Comparison of ENCODE assay signal across 22 cellular contexts in genomic region chr4:84799318-84799717, GRCh38.
A peak's percentile ranks its signal among the peaks of the same experiment; 100 is the strongest.
DNase-seq lines count a peak whose midpoint lies in the region; ATAC-seq and TF ChIP-seq lines count a peak whose summit lies in the region.
"Had no signal": no experiment of that assay in that cellular context is flagged by ENCODE, and none has a peak within 500 bp of the region (broad histone marks: within the 10 kb centered on the region; RNA-seq: fewer than 3 reads in every experiment).

No MANE protein-coding gene starts in this region.

- H4K20me1 ChIP-seq in IMR-90 (ENCODE audit: insufficient read depth, low read length), result no peaks in the 10 kb centered on the region

- in situ Hi-C loops in IMR-90 (cut with MboI; ENCODE audit: low sequenced_read_pairs), result no loop called here

- peaks cover 10% of the 10 kb centered on the region for H3K36me3 ChIP-seq in ACC112 (ENCODE audit: insufficient read depth, low read length)
- peaks cover 13% of the 10 kb centered on the region for H3K36me3 ChIP-seq in IMR-90 (ENCODE audit: control insufficient read depth, insufficient read depth, low read length)
- H3K36me3 ChIP-seq in CD8-positive, alpha-beta T cell (ENCODE audit: insufficient read depth, low read length), result no peaks in the 10 kb centered on the region
- H3K36me3 ChIP-seq: MG63 had no signal

- no peak for TF ChIP-seq CTCF in IMR-90 (conservative IDR thresholded peaks at IDR 0.05; ENCODE audit: low read depth, low read length)
- no peak for TF ChIP-seq CTCF in CD8-positive, alpha-beta T cell (IDR thresholded peaks at IDR 0.05)

- no peak for TF ChIP-seq POLR2A in IMR-90 (IDR thresholded peaks at IDR 0.05; ENCODE audit: low read depth, low read length)

- intact Hi-C loops in IMR-90 (cut with micrococcal nuclease), result no loop called here
- intact Hi-C loops in CD8-positive, alpha-beta T cell (cut with DNase I, micrococcal nuclease), result no loop called here

- DNase-seq in IMR-90, result peak; percentile 6
- DNase-seq in dermis microvascular lymphatic vessel endothelial cell (ENCODE audit: low read depth in 2 of 2), result peak; percentile 80 to 90
- peak; percentile 90 to 91 for DNase-seq in lung microvascular endothelial cell (ENCODE audit: low read depth in 2 of 2)
- no peak for DNase-seq in NCI-H526 (lab: John Stamatoyannopoulos, UW)
- DNase-seq in CD8-positive, alpha-beta T cell, result no peak
- no peak for DNase-seq in AG08395 (ENCODE audit: low spot score)
- DNase-seq: Calu3; CD8-positive, alpha-beta memory T cell; DMS79 treated with DMSO at 0.1 percent for 48 hours; KG1; MG63; NCI-H1105 treated with DMSO at 0.1 percent for 48 hours; NCI-H146; NCI-H2029; NCI-H2227 treated with DMSO at 0.1 percent for 48 hours; NCI-H69; SHP77 treated with DMSO at 0.1 percent for 48 hours had no signal

- no peaks in the 10 kb centered on the region for H3K4me1 Mint-ChIP-seq in CD8-positive, alpha-beta T cell (ENCODE audit: low read depth)
- H3K4me1 Mint-ChIP-seq: B cell; CD8-positive, alpha-beta memory T cell had no signal

- H3K79me2 ChIP-seq in ACC112 (ENCODE audit: control insufficient read depth, insufficient read depth, low read length, unreplicated experiment), result no peaks in the 10 kb centered on the region

- no peak overlapping the region for H3K14ac ChIP-seq in IMR-90 (replicated peaks; ENCODE audit: low read depth, low read length)

- no peak overlapping the region for H2BK120ac ChIP-seq in IMR-90 (ENCODE audit: low read depth, low read length)

- no peak overlapping the region for H3K27ac Mint-ChIP-seq in CD8-positive, alpha-beta T cell
- H3K27ac Mint-ChIP-seq: B cell; CD8-positive, alpha-beta memory T cell had no signal

- no peaks in the 10 kb centered on the region for H3K36me3 Mint-ChIP-seq in CD8-positive, alpha-beta T cell
- H3K36me3 Mint-ChIP-seq: CD8-positive, alpha-beta memory T cell had no signal

- H3K4me1 ChIP-seq in ACC112 (ENCODE audit: control insufficient read depth, insufficient read depth, low read length, unreplicated experiment), result peaks cover 26% of the 10 kb centered on the region
- no peaks in the 10 kb centered on the region; the same call in 1 of the 2 replicates for H3K4me1 ChIP-seq in IMR-90 (ENCODE audit: control insufficient read depth, insufficient read depth, low read length)
- H3K4me1 ChIP-seq in CD8-positive, alpha-beta T cell (ENCODE audit: insufficient read depth, low read length), result no peaks in the 10 kb centered on the region

- H4K91ac ChIP-seq in IMR-90 (ENCODE audit: insufficient read depth, low read depth, low read length), result no peak overlapping the region

- peaks cover 2% of the 10 kb centered on the region; the same call in 1 of the 2 replicates for H3K9me1 ChIP-seq in IMR-90 (ENCODE audit: insufficient read depth, low read length)

- no CpG with 5 or more reads among the region's 3 CpGs for WGBS in IMR-90 (ENCODE audit: extremely low coverage in 2 of 2, insufficient read length in 1 of 2), 2 experiments

- H3K4ac ChIP-seq in IMR-90 (ENCODE audit: low read depth, low read length), result no peak overlapping the region

- H3K18ac ChIP-seq in IMR-90 (ENCODE audit: low read depth, low read length), result no peak overlapping the region

- no peaks in the 10 kb centered on the region for H3K9me3 ChIP-seq in IMR-90 (ENCODE audit: control insufficient read depth, insufficient read depth, low read length)
- no peaks in the 10 kb centered on the region for H3K9me3 ChIP-seq in CD8-positive, alpha-beta T cell (ENCODE audit: low read length)
- H3K9me3 ChIP-seq: MG63 had no signal

- H2BK5ac ChIP-seq in IMR-90 (ENCODE audit: low read depth, low read length, poor library complexity, severe bottlenecking), result no peak overlapping the region

- CTCF ChIA-PET in IMR-90 (lab: Yijun Ruan, JAX), result no interaction called here
- CTCF ChIA-PET in CD8-positive, alpha-beta T cell (lab: Charles Lee), result no interaction called here

- H4K5ac ChIP-seq in IMR-90 (ENCODE audit: low read depth, low read length), result no peak overlapping the region

- H2BK15ac ChIP-seq in IMR-90 (ENCODE audit: low read depth, low read length), result no peak overlapping the region

- no TSS peak for BruUV-seq in IMR-90 (replicated peaks; lab: Mats Ljungman, UMichigan)

- POLR2A ChIA-PET in IMR-90 (lab: Charles Lee; ENCODE audit: unreplicated experiment), result no interaction called here
- POLR2A ChIA-PET in CD8-positive, alpha-beta T cell (lab: Charles Lee), result no interaction called here

- no peaks in the 10 kb centered on the region for H3K27me3 Mint-ChIP-seq in CD8-positive, alpha-beta T cell (ENCODE audit: low read depth)
- H3K27me3 Mint-ChIP-seq: B cell; CD8-positive, alpha-beta memory T cell had no signal

- TF ChIP-seq RAD21 in IMR-90 (IDR thresholded peaks at IDR 0.05; ENCODE audit: low read length), result no peak

- H3K9me3 Mint-ChIP-seq in CD8-positive, alpha-beta T cell, result no peaks in the 10 kb centered on the region

- no peak overlapping the region for H4K8ac ChIP-seq in IMR-90 (ENCODE audit: low read depth in 2 of 2, low read length in 2 of 2)

- no peaks in the 10 kb centered on the region for H3K27me3 ChIP-seq in ACC112 (ENCODE audit: insufficient read depth, low read length)
- no peaks in the 10 kb centered on the region for H3K27me3 ChIP-seq in IMR-90 (ENCODE audit: control insufficient read depth, insufficient read depth, low read length)
- no peaks in the 10 kb centered on the region for H3K27me3 ChIP-seq in CD8-positive, alpha-beta T cell (ENCODE audit: insufficient read depth, low read length)
- H3K27me3 ChIP-seq: MG63 had no signal

- no peak overlapping the region for H3K56ac ChIP-seq in IMR-90 (ENCODE audit: extremely low read depth, insufficient read depth, low read length)

- peaks cover 0 to 8% of the 10 kb centered on the region in 2 experiments; a peak in 1 of 4 replicates for H3K79me1 ChIP-seq in IMR-90 (ENCODE audit: low read depth in 1 of 2, low read length in 2 of 2)

- H3K4me3 Mint-ChIP-seq in CD8-positive, alpha-beta T cell, result no peak overlapping the region
- H3K4me3 Mint-ChIP-seq: B cell; CD8-positive, alpha-beta memory T cell had no signal

- dilution Hi-C loops in IMR-90 (cut with HindIII; ENCODE audit: low sequenced_read_pairs, unreplicated experiment), result no loop called here

- ATAC-seq in IMR-90 (ENCODE audit: low read depth), result no peak; the same call in 1 of the 2 replicates
- no peak for ATAC-seq in CD8-positive, alpha-beta T cell
- ATAC-seq: Panc1 had no signal

- H3K9ac ChIP-seq in IMR-90 (ENCODE audit: low read depth, low read length), result no peak overlapping the region

- H3K23ac ChIP-seq in IMR-90 (ENCODE audit: low read depth, low read length), result no peak overlapping the region

- no peak overlapping the region for H3K4me2 ChIP-seq in IMR-90 (ENCODE audit: low read depth, low read length)

- no peak overlapping the region for H2AK9ac ChIP-seq in IMR-90 (replicated peaks; ENCODE audit: low read depth, low read length, poor library complexity)

- H2AFZ ChIP-seq in ACC112 (ENCODE audit: low read length, unreplicated experiment) (no peak overlapping the region), IMR-90 (replicated peaks; ENCODE audit: low read length, poor library complexity) (no peak overlapping the region)

- H3K4me3 ChIP-seq in ACC112 (ENCODE audit: low read depth, low read length), result no peak overlapping the region
- H3K4me3 ChIP-seq in IMR-90 (ENCODE audit: insufficient read depth, low read depth, low read length), result no peak overlapping the region
- no peak overlapping the region for H3K4me3 ChIP-seq in CD8-positive, alpha-beta T cell (ENCODE audit: low read depth, low read length)
- H3K4me3 ChIP-seq: MG63 had no signal

- no peak overlapping the region for H2BK20ac ChIP-seq in IMR-90 (ENCODE audit: low read depth, low read length)

- 0 out of 2 replicates have a peak overlapping the region, but pooled peaks have one; percentile 33 for H3K27ac ChIP-seq in ACC112 (ENCODE audit: low read depth, low read length)
- no peak overlapping the region for H3K27ac ChIP-seq in IMR-90 (ENCODE audit: insufficient read depth, low read length)
- no peak overlapping the region for H3K27ac ChIP-seq in CD8-positive, alpha-beta T cell (ENCODE audit: low read depth, low read length)
- H3K27ac ChIP-seq: C4-2B, RWPE1 had no signal

- no peak overlapping the region for H2AK5ac ChIP-seq in IMR-90 (ENCODE audit: low read depth, low read length)

TF ChIP-seq in IMR-90, 13 proteins besides CTCF, POLR2A, EP300 and RAD21:
- no peak for TF ChIP-seq MAFK (IDR thresholded peaks at IDR 0.05; ENCODE audit: low read depth, low read length)
- TF ChIP-seq MAZ (IDR thresholded peaks at IDR 0.05; ENCODE audit: borderline replicate concordance, low read depth, low read length), result no peak
- no peak for TF ChIP-seq FOS (IDR thresholded peaks at IDR 0.05; ENCODE audit: low read depth, low read length)
- no peak for TF ChIP-seq CEBPB (IDR thresholded peaks at IDR 0.05; ENCODE audit: low read depth, low read length)
- no peak for TF ChIP-seq RFX5 (IDR thresholded peaks at IDR 0.05; ENCODE audit: low read depth, low read length)
- TF ChIP-seq SMC3 (IDR thresholded peaks at IDR 0.05; ENCODE audit: low read depth, low read length), result no peak
- TF ChIP-seq NFE2L2 (IDR thresholded peaks at IDR 0.05; ENCODE audit: low read depth, low read length), result no peak
- TF ChIP-seq ELK1 (IDR thresholded peaks at IDR 0.05; ENCODE audit: borderline replicate concordance, low read depth, low read length), result no peak
- no peak for TF ChIP-seq MXI1 (IDR thresholded peaks at IDR 0.05; ENCODE audit: borderline replicate concordance, low read depth, low read length)
- TF ChIP-seq RCOR1 (IDR thresholded peaks at IDR 0.05; ENCODE audit: insufficient replicate concordance, low read length), result no peak
- no peak for TF ChIP-seq CHD1 (IDR thresholded peaks at IDR 0.05; ENCODE audit: low read depth, low read length)
TF ChIP-seq in IMR-90: peak in this region for 0.

Comparison
In these comparisons a context has a peak if more than half of its experiments do, and no peak if none do; other contexts are left out.
1. DNase-seq: peak in IMR-90 (single experiment), dermis microvascular lymphatic vessel endothelial cell (2 of 2) and lung microvascular endothelial cell (2 of 2); none in NCI-H526 (0 of 2), CD8-positive, alpha-beta T cell (0 of 7) and AG08395 (single experiment).